ENCODE assay signal across 15 cellular contexts in genomic region chr19:49428547-49429451, GRCh38. TPM values are rescaled to one million over a fixed set of nuclear protein-coding genes. Genes with fewer than 3 reads are reported as not detected.
DNase-seq lines count a peak whose midpoint lies in the region; ATAC-seq, FAIRE-seq and TF ChIP-seq lines count a peak whose summit lies in the region.
"Had no signal": no experiment of that assay in that cellular context is flagged by ENCODE, and none has a peak within 500 bp of the region (broad histone marks: within the 10 kb centered on the region; RNA-seq: fewer than 3 reads in every experiment).

No MANE protein-coding gene starts in this region.

- peak overlapping the region; percentile 4; the same call in 1 of the 2 replicates for H3K18ac ChIP-seq in H1 (ENCODE audit: extremely low read depth, low read length)

- no peak overlapping the region for H3K14ac ChIP-seq in H1 (ENCODE audit: insufficient read length)

- TF ChIP-seq RAD21 in HCT116 (IDR thresholded peaks at IDR 0.05; ENCODE audit: low read depth) (no peak), H1 (IDR thresholded peaks at IDR 0.05 in 1 of 2, conservative IDR thresholded peaks at IDR 0.05 in 1 of 2; ENCODE audit: low read depth in 2 of 2, low read length in 2 of 2) (no peak)

- H3K79me2 ChIP-seq in HCT116 (ENCODE audit: insufficient read depth, low read length) (no peaks in the 10 kb centered on the region), H1 (ENCODE audit: control insufficient read depth in 1 of 2, insufficient read depth in 2 of 2, low read length in 2 of 2) (no peaks in the 10 kb centered on the region)

- peaks cover 25% of the 10 kb centered on the region for H3K23me2 ChIP-seq in H1 (ENCODE audit: low read depth, low read length)

- RAD21 ChIA-PET in HCT116 (lab: Charles Lee; ENCODE audit: low non-redundant PET in 1 of 2, low total read pairs in 2 of 2, uncharacterized antibody in 2 of 2, unreplicated experiment in 2 of 2), result no interaction called here

- ATAC-seq in HCT116 (no peak), GM18909 (IDR thresholded peaks at IDR 0.05; ENCODE audit: poor library complexity, unreplicated experiment) (no peak), HG03521 (IDR thresholded peaks at IDR 0.05; ENCODE audit: unreplicated experiment) (no peak)

- no peaks in the 10 kb centered on the region for H3K9me2 ChIP-seq in HCT116 (ENCODE audit: insufficient read depth)

- peaks cover 31% of the 10 kb centered on the region for H3K4me1 ChIP-seq in CD8-positive, alpha-beta memory T cell (ENCODE audit: insufficient read depth, low read length)
- H3K4me1 ChIP-seq in HCT116 (ENCODE audit: control insufficient read depth in 1 of 2, insufficient read depth in 2 of 2, low read length in 2 of 2), result peaks cover 12 to 38% of the 10 kb centered on the region in 2 experiments; a peak in 3 of 4 replicates
- peaks cover 4 to 34% (median 24%) of the 10 kb centered on the region in 4 experiments for H3K4me1 ChIP-seq in H1 (replicated peaks in 1 of 4; ENCODE audit: control insufficient read depth in 3 of 4, insufficient read depth in 4 of 4, low read length in 3 of 4)
- H3K4me1 ChIP-seq in sigmoid colon, result peaks cover 0 to 12% (median 11%) of the 10 kb centered on the region in 4 donors

- H3K4me3 Mint-ChIP-seq in CD8-positive, alpha-beta memory T cell, result peak overlapping the region in 5 of 7 donors; percentile 35 to 65 (median 47)
- H3K4me3 Mint-ChIP-seq in nephron, result peak overlapping the region; percentile 49 to 69 (median 64)

- H3K36me3 Mint-ChIP-seq in CD8-positive, alpha-beta memory T cell, result peaks cover 0 to 4% (median 0%) of the 10 kb centered on the region in 3 donors
- H3K36me3 Mint-ChIP-seq in nephron (ENCODE audit: low read depth), result peaks cover 4% of the 10 kb centered on the region

- peak overlapping the region; percentile 57; the same call in 1 of the 2 replicates for H3K9ac ChIP-seq in HCT116 (ENCODE audit: low read length)
- no peak overlapping the region for H3K9ac ChIP-seq in H1 (replicated peaks in 1 of 4; ENCODE audit: extremely low read depth in 1 of 4, low read depth in 3 of 4, low read length in 3 of 4)

- H3K4me1 Mint-ChIP-seq in CD8-positive, alpha-beta memory T cell, result peaks cover 42 to 71% (median 50%) of the 10 kb centered on the region in 3 donors
- peaks cover 20% of the 10 kb centered on the region for H3K4me1 Mint-ChIP-seq in nephron

- TF ChIP-seq EP300 in H1 (IDR thresholded peaks at IDR 0.05; ENCODE audit: borderline replicate concordance in 1 of 2, low read depth in 2 of 2, low read length in 2 of 2) (no peak), sigmoid colon (IDR thresholded peaks at IDR 0.05) (no peak)

- CTCF ChIA-PET in CD8-positive, alpha-beta memory T cell (lab: Charles Lee), result interaction anchor here (1.3 kb wide), 1 partner anchor 35 kb away, joined by 4 read pairs; no protein-coding TSS in a partner anchor
- CTCF ChIA-PET in HCT116 (lab: Charles Lee) (no interaction called here), H1 (lab: Charles Lee; ENCODE audit: partially characterized antibody) (interaction anchor here (0.6 to 3.7 kb wide), 16 partner anchors 9 to 67 kb away, joined by 3 to 13 read pairs (median 7); partner anchors contain the start of gene SLC17A7)

- H2BK5ac ChIP-seq in H1 (ENCODE audit: low read depth, low read length), result 0 out of 2 replicates have a peak overlapping the region, but pooled peaks have one; percentile 44

- H3K4me2 ChIP-seq in HCT116 (ENCODE audit: low read length) (peak overlapping the region; percentile 81), H1 (ENCODE audit: insufficient read depth in 1 of 2, low read depth in 2 of 2, low read length in 2 of 2) (peak overlapping the region; percentile 92 to 97)

- FAIRE-seq in H1 (lab: Jason Lieb, UNC), result no peak

- no peak overlapping the region for H3K4me3 ChIP-seq in CD8-positive, alpha-beta memory T cell (ENCODE audit: low read length)
- H3K4me3 ChIP-seq in HCT116 (replicated peaks in 1 of 2; ENCODE audit: low read depth in 1 of 2, low read length in 2 of 2), result peak overlapping the region in 1 of 2 experiments; percentile 47; a peak in 2 of 4 replicates
- H3K4me3 ChIP-seq in H1 (ENCODE audit: extremely low read depth in 1 of 4, insufficient read depth in 2 of 4, low read depth in 3 of 4, low read length in 4 of 4), result peak overlapping the region; percentile 49 to 71 (median 54)
- no peak overlapping the region for H3K4me3 ChIP-seq in sigmoid colon
- H3K4me3 ChIP-seq: SK-N-MC had no signal

- H2BK120ac ChIP-seq in H1 (replicated peaks; ENCODE audit: low read depth, low read length), result no peak overlapping the region

- intact Hi-C loops in HCT116 (cut with micrococcal nuclease), result no loop called here
- intact Hi-C loops in sigmoid colon (cut with DNase I), result no loop called here

- peaks cover 0 to 3% (median 0%) of the 10 kb centered on the region in 5 donors for H3K9me3 Mint-ChIP-seq in CD8-positive, alpha-beta memory T cell
- H3K9me3 Mint-ChIP-seq in nephron, result peaks cover 9% of the 10 kb centered on the region
- H3K9me3 Mint-ChIP-seq: activated T-helper 1 cell treated with anti-CD3 and anti-CD28 coated beads, Interleukin-12 subunit alpha, Interleukin-12 subunit beta, Interleukin-2, Interleukin-4 antibody, amounts not matched to agents 30 ng/mL and 10 ng/mL and 1 ng/mL, durations not matched to agents 14 hours and 24 hours and 36 hours had no signal

- no peak for TF ChIP-seq CTCF in HCT116 (IDR thresholded peaks at IDR 0.05 in 2 of 3, conservative IDR thresholded peaks at IDR 0.05 in 1 of 3; ENCODE audit: borderline replicate concordance in 1 of 3, insufficient read depth in 1 of 3, low read depth in 2 of 3, low read length in 2 of 3)
- TF ChIP-seq CTCF in H1 (IDR thresholded peaks at IDR 0.05; ENCODE audit: control extremely low read depth in 1 of 3, insufficient read depth in 1 of 3, low read depth in 1 of 3, low read length in 3 of 3), result no peak
- TF ChIP-seq CTCF in nephron (IDR thresholded peaks at IDR 0.05; ENCODE audit: unreplicated experiment in 3 of 3), result no peak
- TF ChIP-seq CTCF in sigmoid colon (IDR thresholded peaks at IDR 0.05), result no peak

- WGBS in H1 (ENCODE audit: extremely low coverage in 1 of 2, insufficient coverage in 1 of 2, insufficient read length in 1 of 2, insufficient replicate concordance in 2 of 2, low coverage in 1 of 2, low lambda C conversion rate in 2 of 2, missing lambda C conversion rate in 1 of 2), 2 experiments, result 5% methylated on average over 19 of the region's 29 CpGs; no CpG with 5 or more reads in 1 of the 2 experiments
- 14 to 15% methylated on average over 29 of the region's 29 CpGs for WGBS in sigmoid colon, 2 donors

- no peak overlapping the region for H3K4ac ChIP-seq in H1 (replicated peaks; ENCODE audit: insufficient read length, low read depth, low read length)

- no peak overlapping the region for H3K23ac ChIP-seq in H1 (ENCODE audit: insufficient read length)

- H2AK5ac ChIP-seq in H1 (ENCODE audit: low read depth, low read length), result no peak overlapping the region

- H4K20me1 ChIP-seq in HCT116 (ENCODE audit: insufficient read depth) (no peaks in the 10 kb centered on the region), H1 (replicated peaks in 1 of 2; ENCODE audit: control insufficient read depth in 1 of 2, insufficient read depth in 2 of 2, low read length in 2 of 2) (no peaks in the 10 kb centered on the region)

- BruUV-seq in HCT116 (replicated peaks; lab: Mats Ljungman, UMichigan), result no TSS peak

- H2AFZ ChIP-seq in HCT116 (ENCODE audit: low read depth, low read length, poor library complexity, severe bottlenecking) (peak overlapping the region; percentile 6), H1 (ENCODE audit: low read length) (no peak overlapping the region)

- no peak for DNase-seq in CD8-positive, alpha-beta memory T cell
- DNase-seq in HCT116 (ENCODE audit: low read depth, low spot score) (no peak), H1 (ENCODE audit: low read depth in 1 of 2, low spot score in 2 of 2) (peak in 1 of 2 experiments; percentile 71), sigmoid colon (no peak), hypothalamus (lab: John Stamatoyannopoulos, UW) (no peak)
- DNase-seq: activated CD4-positive, alpha-beta T cell treated with anti-CD3 and anti-CD28 coated beads for 4 hours; head of caudate nucleus; MM.1S; transverse colon had no signal

- no peaks in the 10 kb centered on the region for H3K9me3 ChIP-seq in CD8-positive, alpha-beta memory T cell (ENCODE audit: low read length)
- H3K9me3 ChIP-seq in HCT116 (ENCODE audit: control insufficient read depth in 1 of 2, insufficient read depth in 1 of 2, low read depth in 1 of 2, low read length in 2 of 2) (no peaks in the 10 kb centered on the region), H1 (ENCODE audit: insufficient read depth in 2 of 2, low read depth in 1 of 2, low read length in 1 of 2) (peaks cover 0 to 2% of the 10 kb centered on the region in 2 experiments; a peak in 1 of 4 replicates), sigmoid colon (no peaks in the 10 kb centered on the region)
- H3K9me3 ChIP-seq: transverse colon had no signal

- no peak overlapping the region; the same call in 1 of the 2 replicates for H4K8ac ChIP-seq in H1 (ENCODE audit: extremely low read depth, insufficient read depth, low read length)

- no peak overlapping the region for H3K56ac ChIP-seq in H1 (replicated peaks; ENCODE audit: insufficient read length, low read depth, low read length)

- peak overlapping the region in 1 of 8 donors; percentile 11 for H3K27ac Mint-ChIP-seq in CD8-positive, alpha-beta memory T cell
- no peak overlapping the region for H3K27ac Mint-ChIP-seq in nephron
- H3K27ac Mint-ChIP-seq: activated T-helper 1 cell treated with anti-CD3 and anti-CD28 coated beads, Interleukin-12 subunit alpha, Interleukin-12 subunit beta, Interleukin-2, Interleukin-4 antibody, amounts not matched to agents 30 ng/mL and 10 ng/mL and 1 ng/mL, durations not matched to agents 14 hours and 24 hours and 36 hours had no signal

- TF ChIP-seq POLR2A in HCT116 (IDR thresholded peaks at IDR 0.05; ENCODE audit: borderline replicate concordance, extremely low read depth, insufficient read depth, insufficient read length), result no peak
- TF ChIP-seq POLR2A in H1 (IDR thresholded peaks at IDR 0.05; ENCODE audit: control extremely low read depth in 1 of 2, low read depth in 2 of 2, low read length in 2 of 2), result no peak
- no peak for TF ChIP-seq POLR2A in sigmoid colon (IDR thresholded peaks at IDR 0.05)

- no peak overlapping the region for H2BK20ac ChIP-seq in H1 (ENCODE audit: low read length)

- POLR2A ChIA-PET in CD8-positive, alpha-beta memory T cell (lab: Charles Lee), result interaction anchor here (0.6 kb wide), 1 partner anchor 16 kb away, joined by 6 read pairs; no protein-coding TSS in a partner anchor
- POLR2A ChIA-PET in HCT116 (lab: Charles Lee) (interaction anchor here (0.6 kb wide), 1 partner anchor 23 kb away, joined by 3 read pairs; no protein-coding TSS in a partner anchor), H1 (lab: Charles Lee; ENCODE audit: partially characterized antibody) (interaction anchor here (0.7 to 1.6 kb wide), 7 partner anchors 8 to 30 kb away, joined by 3 to 4 read pairs (median 3); partner anchors contain the start of genes ALDH16A1 and PIH1D1)

- H3K27ac ChIP-seq in CD8-positive, alpha-beta memory T cell (ENCODE audit: low read depth, low read length), result no peak overlapping the region
- H3K27ac ChIP-seq in HCT116 (ENCODE audit: low read depth, low read length) (no peak overlapping the region), H1 (ENCODE audit: low read depth, low read length) (no peak overlapping the region), sigmoid colon (no peak overlapping the region)
- H3K27ac ChIP-seq: SK-N-MC, skin epidermis, transverse colon had no signal

- H3K27me3 ChIP-seq in CD8-positive, alpha-beta memory T cell (ENCODE audit: insufficient read depth, low read length, poor library complexity, severe bottlenecking), result peaks cover 90% of the 10 kb centered on the region
- H3K27me3 ChIP-seq in HCT116 (ENCODE audit: insufficient read depth, low read length) (no peaks in the 10 kb centered on the region), H1 (replicated peaks in 1 of 4; ENCODE audit: control insufficient read depth in 3 of 4, extremely low read depth in 1 of 4, insufficient read depth in 3 of 4, low read length in 3 of 4) (peaks cover 9 to 55% (median 49%) of the 10 kb centered on the region in 4 experiments), sigmoid colon (peaks cover 78 to 100% (median 97%) of the 10 kb centered on the region in 3 donors)

- no peak overlapping the region for H4K5ac ChIP-seq in H1 (ENCODE audit: insufficient read length, low read depth, low read length)

- H3K79me1 ChIP-seq in H1 (ENCODE audit: low read depth, low read length), result no peaks in the 10 kb centered on the region

- H3K27me3 Mint-ChIP-seq in CD8-positive, alpha-beta memory T cell, result peaks cover 76 to 90% of the 10 kb centered on the region in 2 donors
- peaks cover 98% of the 10 kb centered on the region for H3K27me3 Mint-ChIP-seq in nephron (ENCODE audit: low read depth)

- no peak overlapping the region for H2BK15ac ChIP-seq in H1 (ENCODE audit: low read length)

- H3K36me3 ChIP-seq in CD8-positive, alpha-beta memory T cell (ENCODE audit: insufficient read depth, low read length), result no peaks in the 10 kb centered on the region
- H3K36me3 ChIP-seq in HCT116 (ENCODE audit: control insufficient read depth in 1 of 2, insufficient read depth in 2 of 2, low read length in 2 of 2) (no peaks in the 10 kb centered on the region), H1 (ENCODE audit: control insufficient read depth in 2 of 4, insufficient read depth in 4 of 4, low read length in 3 of 4) (no peaks in the 10 kb centered on the region), sigmoid colon (no peaks in the 10 kb centered on the region)
- H3K36me3 ChIP-seq: transverse colon had no signal

- H4K91ac ChIP-seq in H1 (replicated peaks; ENCODE audit: insufficient read length, low read length), result no peak overlapping the region

- H2BK12ac ChIP-seq in H1 (ENCODE audit: low read depth, low read length), result no peak overlapping the region

RNA-seq across cellular contexts. Expression of gene GFY, which starts 3.6 kb away (rescaled TPM):
- not detected for total RNA-seq in CD8-positive, alpha-beta memory T cell
- not detected for polyA plus RNA-seq in CD8-positive, alpha-beta memory T cell
- 2.6 TPM for total RNA-seq in HCT116 (2021; ENCODE audit: unreplicated experiment)
- 3.9 and 4.9 TPM in 2 replicates for polyA plus RNA-seq in HCT116 (2012)
- 0.93 and 1.1 TPM in 2 replicates for total RNA-seq in H1 (2021; fragmentation: NEBNext Ultra II Directional; extraction: Animal tissue kit (Norgen Biotek cat#: 25700))
- polyA plus RNA-seq in H1 (2011; rRNA removed), result 0.68 and 1.2 TPM in 2 replicates
- polyA plus RNA-seq in H1 (2011; cell fraction: cytosol; rRNA removed), result 0.47 TPM
- 1.5 TPM for polyA plus RNA-seq in H1 (2011; cell fraction: nucleus; rRNA removed)
- polyA plus RNA-seq in H1 (2012, experiment 1 of 2), result 1.2 to 2.3 TPM (median 1.7 TPM) in 4 replicates
- 1.1 TPM for polyA plus RNA-seq in H1 (2012, experiment 2 of 2)
- 3.5 TPM for polyA plus RNA-seq in H1 (2013, experiment 1 of 2)
- polyA plus RNA-seq in H1 (2013, experiment 2 of 2), result 2.8 TPM
- 0.19 TPM in 1 of 2 replicates, not detected in the other for polyA minus RNA-seq in H1 (2011; rRNA and poly(A)+ RNA removed)
- polyA minus RNA-seq in H1 (2011; cell fraction: cytosol; rRNA and poly(A)+ RNA removed), result not detected
- 0.70 TPM for polyA minus RNA-seq in H1 (2011; cell fraction: nucleus; rRNA and poly(A)+ RNA removed)
- not detected for total RNA-seq in sigmoid colon
- polyA plus RNA-seq in sigmoid colon, result not detected
- total RNA-seq: activated T-helper 1 cell treated with anti-CD3 and anti-CD28 coated beads, Interleukin-12 subunit alpha, Interleukin-12 subunit beta, Interleukin-2, Interleukin-4 antibody, amounts not matched to agents 30 ng/mL and 10 ng/mL and 1 ng/mL, durations not matched to agents 14 hours and 24 hours and 36 hours; transverse colon had no signal

RNA-seq across cellular contexts. Expression of gene PTH2, which starts 5.6 kb away (rescaled TPM):
- not detected for total RNA-seq in CD8-positive, alpha-beta memory T cell
- not detected for polyA plus RNA-seq in CD8-positive, alpha-beta memory T cell
- total RNA-seq in HCT116 (2021; ENCODE audit: unreplicated experiment) (9.5 TPM), sigmoid colon (not detected)
- 2.8 and 4.4 TPM in 2 replicates for polyA plus RNA-seq in HCT116 (2012)
- 0.82 TPM in 1 of 2 replicates, not detected in the other for total RNA-seq in H1 (2021; fragmentation: NEBNext Ultra II Directional; extraction: Animal tissue kit (Norgen Biotek cat#: 25700))
- polyA plus RNA-seq in H1 (2011; rRNA removed) (0.50 TPM in 1 of 2 replicates, not detected in the other), sigmoid colon (not detected)
- polyA plus RNA-seq in H1 (2011; cell fraction: cytosol; rRNA removed), result 0.41 TPM
- polyA plus RNA-seq in H1 (2011; cell fraction: nucleus; rRNA removed), result 0.40 TPM
- polyA plus RNA-seq in H1 (2012, experiment 1 of 2), result 0.63 to 0.70 TPM in 2 of 4 replicates, not detected in the others
- polyA plus RNA-seq in H1 (2012, experiment 2 of 2), result not detected
- polyA plus RNA-seq in H1 (2013, experiment 1 of 2), result 0.81 TPM
- polyA plus RNA-seq in H1 (2013, experiment 2 of 2), result 0.83 TPM
- not detected in 2 replicates for polyA minus RNA-seq in H1 (2011; rRNA and poly(A)+ RNA removed)
- polyA minus RNA-seq in H1 (2011; cell fraction: cytosol; rRNA and poly(A)+ RNA removed), result not detected
- not detected for polyA minus RNA-seq in H1 (2011; cell fraction: nucleus; rRNA and poly(A)+ RNA removed)
- total RNA-seq: activated T-helper 1 cell treated with anti-CD3 and anti-CD28 coated beads, Interleukin-12 subunit alpha, Interleukin-12 subunit beta, Interleukin-2, Interleukin-4 antibody, amounts not matched to agents 30 ng/mL and 10 ng/mL and 1 ng/mL, durations not matched to agents 14 hours and 24 hours and 36 hours; transverse colon had no signal

RNA-seq across cellular contexts. Expression of gene SLC17A7, which starts 12.5 kb away (rescaled TPM):
- under 1 TPM; 0.07 to 0.09 TPM for total RNA-seq in CD8-positive, alpha-beta memory T cell
- not detected for polyA plus RNA-seq in CD8-positive, alpha-beta memory T cell
- total RNA-seq in HCT116 (2021; ENCODE audit: unreplicated experiment) (1.8 TPM), sigmoid colon (1 to 10 TPM in 1 of 4 donors, under 1 TPM in 2, not detected in 1; 0.28 to 1.4 (median 0.82) TPM)
- 2.0 and 2.4 TPM in 2 replicates for polyA plus RNA-seq in HCT116 (2012)
- 2.3 and 3.0 TPM in 2 replicates for total RNA-seq in H1 (2021; fragmentation: NEBNext Ultra II Directional; extraction: Animal tissue kit (Norgen Biotek cat#: 25700))
- polyA plus RNA-seq in H1 (2011; rRNA removed) (2.7 and 4.7 TPM in 2 replicates), sigmoid colon (1 to 10 TPM in 1 of 3 donors, under 1 TPM in 2; 0.23 to 1.8 (median 0.41) TPM)
- 2.8 TPM for polyA plus RNA-seq in H1 (2011; cell fraction: cytosol; rRNA removed)
- 4.6 TPM for polyA plus RNA-seq in H1 (2011; cell fraction: nucleus; rRNA removed)
- 1.8 to 2.6 TPM (median 2.5 TPM) in 4 replicates for polyA plus RNA-seq in H1 (2012, experiment 1 of 2)
- 1.9 TPM for polyA plus RNA-seq in H1 (2012, experiment 2 of 2)
- 3.2 TPM for polyA plus RNA-seq in H1 (2013, experiment 1 of 2)
- polyA plus RNA-seq in H1 (2013, experiment 2 of 2), result 3.5 TPM
- 1.1 and 1.7 TPM in 2 replicates for polyA minus RNA-seq in H1 (2011; rRNA and poly(A)+ RNA removed)
- polyA minus RNA-seq in H1 (2011; cell fraction: cytosol; rRNA and poly(A)+ RNA removed), result 2.6 TPM
- 3.5 TPM for polyA minus RNA-seq in H1 (2011; cell fraction: nucleus; rRNA and poly(A)+ RNA removed)

RNA-seq across cellular contexts. Expression of gene PIH1D1, which starts 22.8 kb away (rescaled TPM):
- total RNA-seq in CD8-positive, alpha-beta memory T cell, result 100 to 1,000 TPM; 132 to 138 TPM
- polyA plus RNA-seq in CD8-positive, alpha-beta memory T cell, result 81.8 TPM
- total RNA-seq in HCT116 (2021; ENCODE audit: unreplicated experiment) (152 TPM), sigmoid colon (10 to 100 TPM; 62.9 to 99.6 (median 81.4) TPM)
- 165 and 183 TPM in 2 replicates for polyA plus RNA-seq in HCT116 (2012)
- 146 and 155 TPM in 2 replicates for total RNA-seq in H1 (2021; fragmentation: NEBNext Ultra II Directional; extraction: Animal tissue kit (Norgen Biotek cat#: 25700))
- polyA plus RNA-seq in H1 (2011; rRNA removed) (195 and 220 TPM in 2 replicates), sigmoid colon (100 to 1,000 TPM in 1 of 3 donors, 10 to 100 TPM in 2; 63.6 to 105 (median 65.5) TPM)
- 231 TPM for polyA plus RNA-seq in H1 (2011; cell fraction: cytosol; rRNA removed)
- polyA plus RNA-seq in H1 (2011; cell fraction: nucleus; rRNA removed), result 195 TPM
- polyA plus RNA-seq in H1 (2012, experiment 1 of 2), result 192 to 228 TPM (median 222 TPM) in 4 replicates
- 206 TPM for polyA plus RNA-seq in H1 (2012, experiment 2 of 2)
- polyA plus RNA-seq in H1 (2013, experiment 1 of 2), result 148 TPM
- 146 TPM for polyA plus RNA-seq in H1 (2013, experiment 2 of 2)
- 107 and 108 TPM in 2 replicates for polyA minus RNA-seq in H1 (2011; rRNA and poly(A)+ RNA removed)
- polyA minus RNA-seq in H1 (2011; cell fraction: cytosol; rRNA and poly(A)+ RNA removed), result 65.8 TPM
- polyA minus RNA-seq in H1 (2011; cell fraction: nucleus; rRNA and poly(A)+ RNA removed), result 63.0 TPM

RNA-seq across cellular contexts. Expression of gene ALDH16A1, which starts 24.2 kb away (rescaled TPM):
- total RNA-seq in CD8-positive, alpha-beta memory T cell, result 10 to 100 TPM; 46.7 to 51.8 TPM
- 32.5 TPM for polyA plus RNA-seq in CD8-positive, alpha-beta memory T cell
- total RNA-seq in HCT116 (2021; ENCODE audit: unreplicated experiment) (22.8 TPM), sigmoid colon (10 to 100 TPM; 14.1 to 25.3 (median 18.1) TPM)
- polyA plus RNA-seq in HCT116 (2012), result 22.6 and 25.5 TPM in 2 replicates
- total RNA-seq in H1 (2021; fragmentation: NEBNext Ultra II Directional; extraction: Animal tissue kit (Norgen Biotek cat#: 25700)), result 32.7 and 34.3 TPM in 2 replicates
- polyA plus RNA-seq in H1 (2011; rRNA removed) (30.5 and 54.8 TPM in 2 replicates), sigmoid colon (10 to 100 TPM; 14.3 to 44.2 (median 18.0) TPM)
- 32.1 TPM for polyA plus RNA-seq in H1 (2011; cell fraction: cytosol; rRNA removed)
- 81.6 TPM for polyA plus RNA-seq in H1 (2011; cell fraction: nucleus; rRNA removed)
- polyA plus RNA-seq in H1 (2012, experiment 1 of 2), result 26.2 to 40.1 TPM (median 35.4 TPM) in 4 replicates
- 25.7 TPM for polyA plus RNA-seq in H1 (2012, experiment 2 of 2)
- polyA plus RNA-seq in H1 (2013, experiment 1 of 2), result 19.9 TPM
- 18.5 TPM for polyA plus RNA-seq in H1 (2013, experiment 2 of 2)
- 13.9 and 18.1 TPM in 2 replicates for polyA minus RNA-seq in H1 (2011; rRNA and poly(A)+ RNA removed)
- polyA minus RNA-seq in H1 (2011; cell fraction: cytosol; rRNA and poly(A)+ RNA removed), result 25.7 TPM
- polyA minus RNA-seq in H1 (2011; cell fraction: nucleus; rRNA and poly(A)+ RNA removed), result 21.3 TPM

Comparison
In these comparisons a context has a peak if more than half of its experiments do, and no peak if none do; other contexts are left out.
1. H3K4me3 ChIP-seq: peak in H1 (4 of 4); none in CD8-positive, alpha-beta memory T cell (single experiment) and sigmoid colon (0 of 4).